In genomic region chr16:84599528-84600202, GRCh38 we compare ENCODE assay signal across 8 cellular contexts. TPM values are rescaled to one million over a fixed set of nuclear protein-coding genes. Genes with fewer than 3 reads are reported as not detected.
DNase-seq lines count a peak whose midpoint lies in the region; ATAC-seq and TF ChIP-seq lines count a peak whose summit lies in the region.

No MANE protein-coding gene starts in this region.

- H3K27me3 ChIP-seq in heart right ventricle (peaks cover 0 to 4% (median 0%) of the 10 kb centered on the region in 7 donors), parathyroid adenoma (ENCODE audit: control insufficient read depth, insufficient read depth, low read length) (no peaks in the 10 kb centered on the region), upper lobe of right lung (no peaks in the 10 kb centered on the region)

- H3K4me1 ChIP-seq in heart right ventricle (peaks cover 0 to 95% (median 17%) of the 10 kb centered on the region in 9 donors), parathyroid adenoma (peaks cover 8% of the 10 kb centered on the region), upper lobe of right lung (peaks cover 54% of the 10 kb centered on the region)

- peak overlapping the region in 6 of 10 donors; percentile 6 to 36 (median 26) for H3K4me3 ChIP-seq in heart right ventricle
- H3K4me3 ChIP-seq in parathyroid adenoma (ENCODE audit: low read depth, low read length) = no peak overlapping the region
- H3K4me3 ChIP-seq in upper lobe of right lung = peak overlapping the region; percentile 31

- H3K9me3 ChIP-seq in heart right ventricle = no peaks in the 10 kb centered on the region
- no peaks in the 10 kb centered on the region for H3K9me3 ChIP-seq in parathyroid adenoma (ENCODE audit: control insufficient read depth, low read length)
- no peaks in the 10 kb centered on the region for H3K9me3 ChIP-seq in upper lobe of right lung

- H3K36me3 ChIP-seq in heart right ventricle (peaks cover 0 to 8% (median 0%) of the 10 kb centered on the region in 9 donors), parathyroid adenoma (ENCODE audit: control insufficient read depth, insufficient read depth, low read length) (no peaks in the 10 kb centered on the region), upper lobe of right lung (no peaks in the 10 kb centered on the region)

- peak; percentile 69 for ATAC-seq in activated naive CD8-positive, alpha-beta T cell treated with anti-CD3 and anti-CD28 coated beads, Interleukin-2, amount 50 U/mL, for 24 hours
- ATAC-seq in heart right ventricle (peak; percentile 53 to 71 (median 61)), upper lobe of right lung (peak; percentile 72)

- TF ChIP-seq CTCF in heart right ventricle (IDR thresholded peaks at IDR 0.05) (no peak), parathyroid adenoma (IDR thresholded peaks at IDR 0.05) (no peak), upper lobe of right lung (IDR thresholded peaks at IDR 0.05) (no peak)

- peaks cover 44% of the 10 kb centered on the region for H3K36me3 Mint-ChIP-seq in activated naive CD8-positive, alpha-beta T cell treated with anti-CD3 and anti-CD28 coated beads, Interleukin-2, amount 50 U/mL, for 24 hours (ENCODE audit: low read depth)

- DNase-seq in Daoy (ENCODE audit: low read depth) (peak; percentile 80), H4 (ENCODE audit: low spot score) (peak; percentile 87), heart right ventricle (peak; percentile 43 to 60), upper lobe of right lung (peak; percentile 89), mesenteric fat pad (ENCODE audit: low spot score) (no peak)
- peak; percentile 75 for DNase-seq in activated naive CD8-positive, alpha-beta T cell treated with anti-CD3 and anti-CD28 coated beads, Interleukin-2, amount 50 U/mL, for 24 hours

- H2AFZ ChIP-seq in parathyroid adenoma = peak overlapping the region; percentile 67

- no peaks in the 10 kb centered on the region for H3K79me2 ChIP-seq in parathyroid adenoma

- H3K27me3 Mint-ChIP-seq in activated naive CD8-positive, alpha-beta T cell treated with anti-CD3 and anti-CD28 coated beads, Interleukin-2, amount 50 U/mL, for 24 hours = no peaks in the 10 kb centered on the region

- peak overlapping the region; percentile 57 for H3K4me2 ChIP-seq in parathyroid adenoma (ENCODE audit: low read length)

- H3K27ac ChIP-seq in heart right ventricle = peak overlapping the region in 8 of 10 donors; percentile 17 to 93 (median 60)
- H3K27ac ChIP-seq in parathyroid adenoma = peak overlapping the region; percentile 29
- peak overlapping the region; percentile 89 for H3K27ac ChIP-seq in upper lobe of right lung

- WGBS in heart right ventricle, 2 donors = 21 to 26% methylated on average over 12 of the region's 12 CpGs

- peak overlapping the region; percentile 77 for H3K4me3 Mint-ChIP-seq in activated naive CD8-positive, alpha-beta T cell treated with anti-CD3 and anti-CD28 coated beads, Interleukin-2, amount 50 U/mL, for 24 hours

- intact Hi-C loops in heart right ventricle (cut with DNase I) = loop anchor here in 1 of 10 donors (5.0 kb wide), 1 partner anchor 62 kb away; no protein-coding TSS in a partner anchor
- intact Hi-C loops in upper lobe of right lung (cut with DNase I) = no loop called here

- H3K27ac Mint-ChIP-seq in activated naive CD8-positive, alpha-beta T cell treated with anti-CD3 and anti-CD28 coated beads, Interleukin-2, amount 50 U/mL, for 24 hours = peak overlapping the region; percentile 98

- H3K4me1 Mint-ChIP-seq in activated naive CD8-positive, alpha-beta T cell treated with anti-CD3 and anti-CD28 coated beads, Interleukin-2, amount 50 U/mL, for 24 hours = peaks cover 92% of the 10 kb centered on the region

- H3K9me3 Mint-ChIP-seq in activated naive CD8-positive, alpha-beta T cell treated with anti-CD3 and anti-CD28 coated beads, Interleukin-2, amount 50 U/mL, for 24 hours = no peaks in the 10 kb centered on the region

- H3K9ac ChIP-seq in parathyroid adenoma = no peak overlapping the region

TF ChIP-seq in PFSK-1, 5 proteins besides CTCF, POLR2A, EP300 and RAD21:
- TF ChIP-seq SIN3A (IDR thresholded peaks at IDR 0.05; ENCODE audit: borderline replicate concordance, insufficient read depth, low read length) (peak; percentile 87; the same call in 1 of the 2 replicates), POLR2AphosphoS5 (IDR thresholded peaks at IDR 0.05; ENCODE audit: low read depth, low read length) (no peak), FOXP2 (optimal IDR thresholded peaks at IDR 0.05; ENCODE audit: borderline replicate concordance, extremely low read depth, extremely low read length, insufficient read depth) (no peak), TAF1 (IDR thresholded peaks at IDR 0.05; ENCODE audit: borderline replicate concordance, insufficient read depth, low read length) (no peak), REST (IDR thresholded peaks at IDR 0.05; ENCODE audit: insufficient read depth in 1 of 2, low read depth in 2 of 2, low read length in 2 of 2) (0 out of 4 replicates have a peak, but pooled peaks of 1 of the 2 experiments have one; percentile 27)

RNA-seq across cellular contexts. Expression of gene COTL1, which starts 18.2 kb away (rescaled TPM):
- total RNA-seq in Daoy (2014; rRNA removed; shearing (Covaris generic)) = 128 and 165 TPM in 2 replicates
- total RNA-seq in H4 (2014; rRNA removed; shearing (Covaris generic)) = 197 and 232 TPM in 2 replicates
- polyA plus RNA-seq in PFSK-1 (2012; ENCODE audit: insufficient read length, low read depth) = 296 TPM
- 10 to 100 TPM in 5 of 10 donors, 1 to 10 TPM in 5; 6.4 to 72.9 (median 9.7) TPM for total RNA-seq in heart right ventricle
- 10 to 100 TPM in 1 of 2 donors, 1 to 10 TPM in 1; 8.6 to 24.0 TPM for polyA plus RNA-seq in heart right ventricle
- 129 TPM for total RNA-seq in upper lobe of right lung
- 164 TPM for total RNA-seq in mesenteric fat pad

RNA-seq across cellular contexts. Expression of gene KLHL36, which starts 48.6 kb away (rescaled TPM):
- 17.0 and 20.5 TPM in 2 replicates for total RNA-seq in Daoy (2014; rRNA removed; shearing (Covaris generic))
- total RNA-seq in H4 (2014; rRNA removed; shearing (Covaris generic)) = 19.2 and 23.5 TPM in 2 replicates
- polyA plus RNA-seq in PFSK-1 (2012; ENCODE audit: insufficient read length, low read depth) = 19.2 TPM
- total RNA-seq in heart right ventricle (10 to 100 TPM; 40.0 to 77.9 (median 58.4) TPM), upper lobe of right lung (56.3 TPM), mesenteric fat pad (55.4 TPM)
- polyA plus RNA-seq in heart right ventricle = 10 to 100 TPM; 14.7 to 19.5 TPM

Comparison
In these comparisons a context has a peak if more than half of its experiments do, and no peak if none do; other contexts are left out.
1. H3K27ac ChIP-seq: peak in every context shown above with its lines; median percentile 89 in upper lobe of right lung; 60 in heart right ventricle; 29 in parathyroid adenoma.